Comparison of ENCODE assay signal across 4 cellular contexts in genomic region chr6:11903645-11904044, GRCh38.
A peak's percentile ranks its signal among the peaks of the same experiment; 100 is the strongest.
TF ChIP-seq lines count a peak whose summit lies in the region.

No MANE protein-coding gene starts in this region.

TF ChIP-seq in HepG2, 621 proteins besides CTCF, POLR2A, EP300 and RAD21:
- peak; percentile 63 for TF ChIP-seq MAFF (IDR thresholded peaks at IDR 0.05; ENCODE audit: low read depth, low read length)
- no peak for TF ChIP-seq GTF2F1 (IDR thresholded peaks at IDR 0.05; ENCODE audit: low read length)
- no peak for TF ChIP-seq RERE (CRISPR knock-in tag; IDR thresholded peaks at IDR 0.05; ENCODE audit: low read depth)
- peak in 1 of 2 experiments; percentile 64; a peak in 3 of 4 replicates for TF ChIP-seq MAFK (conservative IDR thresholded peaks at IDR 0.05 in 1 of 2, IDR thresholded peaks at IDR 0.05 in 1 of 2; ENCODE audit: low read length in 2 of 2)
- no peak for TF ChIP-seq CCDC6 (CRISPR knock-in tag; IDR thresholded peaks at IDR 0.05)

TF ChIP-seq in A549, 52 proteins besides CTCF, POLR2A, EP300 and RAD21:
- TF ChIP-seq MAFK (IDR thresholded peaks at IDR 0.05; ENCODE audit: partially characterized antibody) = peak; percentile 55
- no peak for TF ChIP-seq ZNF302 (CRISPR knock-in tag; IDR thresholded peaks at IDR 0.05)
- TF ChIP-seq RNF2 (IDR thresholded peaks at IDR 0.05; ENCODE audit: borderline replicate concordance, low read depth) = no peak
- TF ChIP-seq, protein P1, sequence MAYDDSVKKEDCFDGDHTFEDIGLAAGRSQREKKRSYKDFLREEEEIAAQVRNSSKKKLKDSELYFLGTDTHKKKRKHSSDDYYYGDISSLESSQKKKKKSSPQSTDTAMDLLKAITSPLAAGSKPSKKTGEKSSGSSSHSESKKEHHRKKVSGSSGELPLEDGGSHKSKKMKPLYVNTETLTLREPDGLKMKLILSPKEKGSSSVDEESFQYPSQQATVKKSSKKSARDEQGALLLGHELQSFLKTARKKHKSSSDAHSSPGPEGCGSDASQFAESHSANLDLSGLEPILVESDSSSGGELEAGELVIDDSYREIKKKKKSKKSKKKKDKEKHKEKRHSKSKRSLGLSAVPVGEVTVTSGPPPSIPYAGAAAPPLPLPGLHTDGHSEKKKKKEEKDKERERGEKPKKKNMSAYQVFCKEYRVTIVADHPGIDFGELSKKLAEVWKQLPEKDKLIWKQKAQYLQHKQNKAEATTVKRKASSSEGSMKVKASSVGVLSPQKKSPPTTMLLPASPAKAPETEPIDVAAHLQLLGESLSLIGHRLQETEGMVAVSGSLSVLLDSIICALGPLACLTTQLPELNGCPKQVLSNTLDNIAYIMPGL (CRISPR knock-in tag; IDR thresholded peaks at IDR 0.05; ENCODE audit: borderline replicate concordance) = no peak
- TF ChIP-seq NFE2L2 (conservative IDR thresholded peaks at IDR 0.05; ENCODE audit: low read length) = no peak

TF ChIP-seq in IMR-90, 13 proteins besides CTCF, POLR2A, EP300 and RAD21:
- TF ChIP-seq MAFK (IDR thresholded peaks at IDR 0.05; ENCODE audit: low read depth, low read length) = peak; percentile 15; the same call in 1 of the 2 replicates
- TF ChIP-seq, protein P2, sequence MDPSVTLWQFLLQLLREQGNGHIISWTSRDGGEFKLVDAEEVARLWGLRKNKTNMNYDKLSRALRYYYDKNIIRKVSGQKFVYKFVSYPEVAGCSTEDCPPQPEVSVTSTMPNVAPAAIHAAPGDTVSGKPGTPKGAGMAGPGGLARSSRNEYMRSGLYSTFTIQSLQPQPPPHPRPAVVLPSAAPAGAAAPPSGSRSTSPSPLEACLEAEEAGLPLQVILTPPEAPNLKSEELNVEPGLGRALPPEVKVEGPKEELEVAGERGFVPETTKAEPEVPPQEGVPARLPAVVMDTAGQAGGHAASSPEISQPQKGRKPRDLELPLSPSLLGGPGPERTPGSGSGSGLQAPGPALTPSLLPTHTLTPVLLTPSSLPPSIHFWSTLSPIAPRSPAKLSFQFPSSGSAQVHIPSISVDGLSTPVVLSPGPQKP (IDR thresholded peaks at IDR 0.05; ENCODE audit: borderline replicate concordance, low read depth, low read length) = no peak
- no peak for TF ChIP-seq CHD1 (IDR thresholded peaks at IDR 0.05; ENCODE audit: low read depth, low read length)
- TF ChIP-seq SMC3 (IDR thresholded peaks at IDR 0.05; ENCODE audit: low read depth, low read length) = no peak

TF ChIP-seq in K562, 482 proteins besides CTCF, POLR2A, EP300 and RAD21:
- TF ChIP-seq PCBP2 (IDR thresholded peaks at IDR 0.05; ENCODE audit: low read depth, low read length, poor library complexity, severe bottlenecking) (no peak), NFE2 (IDR thresholded peaks at IDR 0.05; ENCODE audit: low read depth) (no peak), FOXP4 (CRISPR knock-in tag; IDR thresholded peaks at IDR 0.05; ENCODE audit: borderline replicate concordance) (no peak), C11orf30 (IDR thresholded peaks at IDR 0.05; ENCODE audit: low read depth) (peak; percentile 65), MAFG (tag; conservative IDR thresholded peaks at IDR 0.05) (peak; percentile 49), ZNF316 (IDR thresholded peaks at IDR 0.05) (peak; percentile 85), CREB3 (tag; conservative IDR thresholded peaks at IDR 0.05; ENCODE audit: low read depth) (no peak)
- TF ChIP-seq, protein P3, sequence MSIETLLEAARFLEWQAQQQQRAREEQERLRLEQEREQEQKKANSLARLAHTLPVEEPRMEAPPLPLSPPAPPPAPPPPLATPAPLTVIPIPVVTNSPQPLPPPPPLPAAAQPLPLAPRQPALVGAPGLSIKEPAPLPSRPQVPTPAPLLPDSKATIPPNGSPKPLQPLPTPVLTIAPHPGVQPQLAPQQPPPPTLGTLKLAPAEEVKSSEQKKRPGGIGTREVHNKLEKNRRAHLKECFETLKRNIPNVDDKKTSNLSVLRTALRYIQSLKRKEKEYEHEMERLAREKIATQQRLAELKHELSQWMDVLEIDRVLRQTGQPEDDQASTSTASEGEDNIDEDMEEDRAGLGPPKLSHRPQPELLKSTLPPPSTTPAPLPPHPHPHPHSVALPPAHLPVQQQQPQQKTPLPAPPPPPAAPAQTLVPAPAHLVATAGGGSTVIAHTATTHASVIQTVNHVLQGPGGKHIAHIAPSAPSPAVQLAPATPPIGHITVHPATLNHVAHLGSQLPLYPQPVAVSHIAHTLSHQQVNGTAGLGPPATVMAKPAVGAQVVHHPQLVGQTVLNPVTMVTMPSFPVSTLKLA (conservative IDR thresholded peaks at IDR 0.05) = no peak
